ENCODE assay signal across 11 cellular contexts in genomic region chr6:1022719-1023118, GRCh38.
"Had no signal": no experiment of that assay in that cellular context is flagged by ENCODE, and none has a peak within 500 bp of the region (broad histone marks: within the 10 kb centered on the region; RNA-seq: fewer than 3 reads in every experiment).

No MANE protein-coding gene starts in this region.

- H3K4me3 Mint-ChIP-seq: GM23338, H9, HFFc6 had no signal

- H3K27ac Mint-ChIP-seq: GM23338, H9, HFFc6 had no signal

- H3K4me1 ChIP-seq: HAP-1 had no signal

- H3K9ac ChIP-seq: GM23248 had no signal

- H3K36me3 ChIP-seq: HAP-1 had no signal

- H3K27ac ChIP-seq: GM23248 had no signal

- H3K9me3 ChIP-seq: HAP-1 had no signal

- FAIRE-seq: H1, H54 had no signal

- ATAC-seq: GM23338, HCT116 had no signal

- DNase-seq: GM23248, GOT3, H7, H9, HCEC 1CT, HFFc6 had no signal

- H3K4me3 ChIP-seq: GM23248, GM23338, HAP-1 had no signal
